ENCODE assay signal across 8 cellular contexts in the genomic region with DNA sequence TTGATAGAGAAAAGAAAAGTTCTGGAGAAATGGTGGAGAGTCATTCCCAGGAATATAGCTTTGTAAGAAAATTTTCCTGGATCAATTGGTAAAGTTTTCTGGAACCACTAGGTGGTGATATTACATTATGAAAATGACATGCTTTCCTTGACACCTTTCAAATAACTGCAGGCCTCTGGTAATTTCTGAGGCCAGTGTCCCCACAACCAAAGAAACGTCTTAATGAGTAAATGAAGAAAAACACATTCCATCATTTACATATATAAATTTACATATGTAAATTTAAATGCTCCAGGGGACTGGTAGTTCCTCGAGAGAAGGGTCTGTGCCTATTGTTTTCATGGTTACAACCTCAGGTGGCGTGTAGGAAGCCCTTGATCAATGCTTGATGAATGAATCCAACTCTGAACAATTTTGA. TPM values are rescaled to one million over a fixed set of nuclear protein-coding genes. Genes with fewer than 3 reads are reported as not detected.
DNase-seq lines count a peak whose midpoint lies in the region; TF ChIP-seq lines count a peak whose summit lies in the region.

No MANE protein-coding gene starts in this region.

- no peak overlapping the region for H3K27ac ChIP-seq in neural cell (ENCODE audit: low read length)

- H3K4me2 ChIP-seq in neural cell (ENCODE audit: low read length): no peak overlapping the region

- H3F3A ChIP-seq in neural cell (ENCODE audit: insufficient read depth, low read length, poor library complexity, severe bottlenecking): no peaks in the 10 kb centered on the region

- no peak overlapping the region for H3K9ac ChIP-seq in neural cell (ENCODE audit: low read length)

- peak; percentile 92 for TF ChIP-seq RAD21 in neural cell (conservative IDR thresholded peaks at IDR 0.05)

- DNase-seq in NCI-H2107 (lab: John Stamatoyannopoulos, UW) (peak; percentile 31), NCI-H2107 treated with DMSO at 0.1 percent for 48 hours (lab: John Stamatoyannopoulos, UW; ENCODE audit: unreplicated experiment) (no peak), HT1080 (ENCODE audit: low read depth) (peak; percentile 59), SK-N-DZ (ENCODE audit: low spot score) (peak; percentile 46), fibroblast of gingiva (ENCODE audit: low read depth) (peak; percentile 31), activated T-cell treated with anti-CD3 and anti-CD28 coated beads for 4 hours (no peak), NCI-H446 treated with DMSO at 0.1 percent for 48 hours (lab: John Stamatoyannopoulos, UW) (no peak)

- peak; percentile 85 for TF ChIP-seq CTCF in neural cell (IDR thresholded peaks at IDR 0.05; ENCODE audit: poor library complexity, severe bottlenecking)

- no peak overlapping the region for H2AFZ ChIP-seq in neural cell (ENCODE audit: low read depth, low read length)

- H3K4me3 ChIP-seq in neural cell (ENCODE audit: low read length): no peak overlapping the region

- H3K9me3 ChIP-seq in neural cell (ENCODE audit: low read length): no peaks in the 10 kb centered on the region

- no peaks in the 10 kb centered on the region for H3K36me3 ChIP-seq in neural cell (ENCODE audit: insufficient read depth, low read length)

- no peaks in the 10 kb centered on the region for H3K27me3 ChIP-seq in neural cell (ENCODE audit: insufficient read depth, low read depth, low read length)

- H3K9me2 ChIP-seq in neural cell (ENCODE audit: insufficient read depth, low read length): no peaks in the 10 kb centered on the region

- H4K20me1 ChIP-seq in neural cell (ENCODE audit: insufficient read depth): no peaks in the 10 kb centered on the region

- H3K79me2 ChIP-seq in neural cell (replicated peaks; ENCODE audit: insufficient read depth, low read length): no peaks in the 10 kb centered on the region

- TF ChIP-seq EP300 in neural cell (conservative IDR thresholded peaks at IDR 0.05; ENCODE audit: poor library complexity, severe bottlenecking): no peak

TF ChIP-seq in neural cell, 6 proteins besides CTCF, POLR2A, EP300 and RAD21:
- TF ChIP-seq SMC3 (conservative IDR thresholded peaks at IDR 0.05; ENCODE audit: poor library complexity): peak; percentile 94
- TF ChIP-seq POLR2AphosphoS5 (IDR thresholded peaks at IDR 0.05): no peak

RNA-seq across cellular contexts. Expression of gene RGS3, which starts 17.2 kb away (rescaled TPM):
- 51.4 and 52.0 TPM in 2 replicates for total RNA-seq in HT1080 (2014; rRNA removed; shearing (Covaris generic))
- polyA plus RNA-seq in HT1080 (2015; cell fraction: cytosol; rRNA removed): 54.0 and 54.5 TPM in 2 replicates
- polyA plus RNA-seq in HT1080 (2015; cell fraction: nucleus; rRNA removed): 67.7 and 73.3 TPM in 2 replicates
- polyA plus RNA-seq in SK-N-DZ (2014; cell fraction: cytosol; rRNA removed): 25.0 and 38.8 TPM in 2 replicates
- polyA plus RNA-seq in SK-N-DZ (2014; cell fraction: nucleus; rRNA removed): 42.0 and 45.4 TPM in 2 replicates
- polyA plus RNA-seq in neural cell: 25.3 and 36.4 TPM in 2 replicates
- 22.7 and 23.6 TPM in 2 replicates for polyA minus RNA-seq in neural cell

RNA-seq across cellular contexts. Expression of gene C9orf43, which starts 35.8 kb away (rescaled TPM):
- total RNA-seq in HT1080 (2014; rRNA removed; shearing (Covaris generic)): 0.20 and 0.37 TPM in 2 replicates
- 0.43 and 0.51 TPM in 2 replicates for polyA plus RNA-seq in HT1080 (2015; cell fraction: cytosol; rRNA removed)
- polyA plus RNA-seq in HT1080 (2015; cell fraction: nucleus; rRNA removed): 0.24 and 0.41 TPM in 2 replicates
- 0.06 TPM in 1 of 2 replicates, not detected in the other for polyA plus RNA-seq in SK-N-DZ (2014; cell fraction: cytosol; rRNA removed)
- 1.9 TPM in 1 of 2 replicates, not detected in the other for polyA plus RNA-seq in SK-N-DZ (2014; cell fraction: nucleus; rRNA removed)
- polyA plus RNA-seq in neural cell: 0.33 TPM in 1 of 2 replicates, not detected in the other
- polyA minus RNA-seq in neural cell: 0.46 and 0.73 TPM in 2 replicates

RNA-seq across cellular contexts. Expression of gene POLE3, which starts 35.9 kb away (rescaled TPM):
- 107 and 114 TPM in 2 replicates for total RNA-seq in HT1080 (2014; rRNA removed; shearing (Covaris generic))
- polyA plus RNA-seq in HT1080 (2015; cell fraction: cytosol; rRNA removed): 69.6 and 70.2 TPM in 2 replicates
- polyA plus RNA-seq in HT1080 (2015; cell fraction: nucleus; rRNA removed): 41.8 and 50.8 TPM in 2 replicates
- polyA plus RNA-seq in SK-N-DZ (2014; cell fraction: cytosol; rRNA removed): 165 and 180 TPM in 2 replicates
- polyA plus RNA-seq in SK-N-DZ (2014; cell fraction: nucleus; rRNA removed): 87.9 and 89.6 TPM in 2 replicates
- polyA plus RNA-seq in neural cell: 99.8 and 119 TPM in 2 replicates
- 69.8 and 69.9 TPM in 2 replicates for polyA minus RNA-seq in neural cell

RNA-seq across cellular contexts. Expression of gene ALAD, which starts 45.2 kb away (rescaled TPM):
- 11.9 and 20.3 TPM in 2 replicates for total RNA-seq in HT1080 (2014; rRNA removed; shearing (Covaris generic))
- polyA plus RNA-seq in HT1080 (2015; cell fraction: cytosol; rRNA removed): 8.3 TPM in 2 replicates
- 16.5 and 22.7 TPM in 2 replicates for polyA plus RNA-seq in HT1080 (2015; cell fraction: nucleus; rRNA removed)
- 10.1 and 11.0 TPM in 2 replicates for polyA plus RNA-seq in SK-N-DZ (2014; cell fraction: cytosol; rRNA removed)
- 35.8 and 52.0 TPM in 2 replicates for polyA plus RNA-seq in SK-N-DZ (2014; cell fraction: nucleus; rRNA removed)
- polyA plus RNA-seq in neural cell: 42.9 and 65.1 TPM in 2 replicates
- polyA minus RNA-seq in neural cell: 27.0 and 28.6 TPM in 2 replicates

Comparison
In these comparisons a context has a peak if more than half of its experiments do, and no peak if none do; other contexts are left out.
1. DNase-seq: peak in NCI-H2107 (single experiment), HT1080 (single experiment), SK-N-DZ (single experiment) and fibroblast of gingiva (single experiment); none in NCI-H2107 treated with DMSO at 0.1 percent for 48 hours (single experiment), activated T-cell treated with anti-CD3 and anti-CD28 coated beads for 4 hours (single experiment) and NCI-H446 treated with DMSO at 0.1 percent for 48 hours (single experiment).